17 cellular contexts compared by ENCODE assay signal in genomic region chr3:172106037-172106559, GRCh38.
DNase-seq lines count a peak whose midpoint lies in the region; ATAC-seq, FAIRE-seq and TF ChIP-seq lines count a peak whose summit lies in the region.
"Had no signal": no experiment of that assay in that cellular context is flagged by ENCODE, and none has a peak within 500 bp of the region (broad histone marks: within the 10 kb centered on the region; RNA-seq: fewer than 3 reads in every experiment).

No MANE protein-coding gene starts in this region.

- H3K36me3 ChIP-seq in endothelial cell of umbilical vein (ENCODE audit: control insufficient read depth in 2 of 2, extremely low read depth in 1 of 2, insufficient read depth in 2 of 2, low read length in 2 of 2), result peaks cover 0 to 9% of the 10 kb centered on the region in 2 experiments
- H3K36me3 ChIP-seq in skeletal muscle tissue (ENCODE audit: control insufficient read depth in 3 of 3, insufficient read depth in 3 of 3, low read length in 3 of 3), result no peaks in the 10 kb centered on the region

- no peak overlapping the region for H2AFZ ChIP-seq in endothelial cell of umbilical vein (ENCODE audit: low read depth, low read length)
- H2AFZ ChIP-seq: PC-9 had no signal

- H3K9ac ChIP-seq in endothelial cell of umbilical vein (replicated peaks; ENCODE audit: extremely low read depth, insufficient read depth, low read length) (no peak overlapping the region), skeletal muscle tissue (ENCODE audit: low read depth in 1 of 3, low read length in 3 of 3) (no peak overlapping the region)

- H3K4me1 ChIP-seq in endothelial cell of umbilical vein (ENCODE audit: control insufficient read depth, extremely low read depth, insufficient read depth, low read length) (peaks cover 4% of the 10 kb centered on the region), skeletal muscle tissue (ENCODE audit: control insufficient read depth in 3 of 3, insufficient read depth in 3 of 3, low read length in 3 of 3) (peaks cover 5 to 27% (median 27%) of the 10 kb centered on the region in 3 donors)

- dilution Hi-C loops in endothelial cell of umbilical vein (cut with MboI; ENCODE audit: extremely low pct_ligation_motif_present, low sequenced_read_pairs), result no loop called here

- no peak overlapping the region for H3K4me3 ChIP-seq in endothelial cell of umbilical vein (replicated peaks in 1 of 3; ENCODE audit: insufficient read depth in 1 of 3, low read depth in 1 of 3, low read length in 3 of 3)
- no peak overlapping the region for H3K4me3 ChIP-seq in skeletal muscle tissue (ENCODE audit: low read length in 3 of 3)
- H3K4me3 ChIP-seq: dorsolateral prefrontal cortex, lung, PC-9 had no signal

- BruUV-seq in endothelial cell of umbilical vein (replicated peaks; lab: Mats Ljungman, UMichigan), result no TSS peak

- H3K9me3 ChIP-seq in endothelial cell of umbilical vein (replicated peaks; ENCODE audit: control insufficient read depth, insufficient read depth, low read length), result no peaks in the 10 kb centered on the region
- no peaks in the 10 kb centered on the region for H3K9me3 ChIP-seq in skeletal muscle tissue (ENCODE audit: control insufficient read depth in 3 of 3, low read length in 3 of 3)

- peaks cover 21% of the 10 kb centered on the region for H3K36me3 Mint-ChIP-seq in activated CD8-positive, alpha-beta memory T cell treated with anti-CD3 and anti-CD28 coated beads, Interleukin-2, amount 10 ng/mL, durations not matched to agents 7 days and 5 days

- H3K27ac ChIP-seq in endothelial cell of umbilical vein (ENCODE audit: insufficient read depth, low read depth, low read length) (no peak overlapping the region), skeletal muscle tissue (ENCODE audit: low read depth, low read length) (peak overlapping the region; percentile 4)

- peaks cover 7% of the 10 kb centered on the region for H3K27me3 Mint-ChIP-seq in activated CD8-positive, alpha-beta memory T cell treated with anti-CD3 and anti-CD28 coated beads, Interleukin-2, amount 10 ng/mL, durations not matched to agents 7 days and 5 days

- FAIRE-seq in endothelial cell of umbilical vein (lab: Jason Lieb, UNC), result no peak
- FAIRE-seq: D721Med, H1 had no signal

- H3K9me1 ChIP-seq in endothelial cell of umbilical vein (replicated peaks; ENCODE audit: control insufficient read depth, extremely low read depth, insufficient read depth, low read length), result no peaks in the 10 kb centered on the region

- no peak for DNase-seq in activated CD8-positive, alpha-beta memory T cell treated with anti-CD3 and anti-CD28 coated beads, Interleukin-2, amount 10 ng/mL, durations not matched to agents 7 days and 5 days
- DNase-seq in activated CD8-positive, alpha-beta memory T cell treated with anti-CD3 and anti-CD28 coated beads, Interleukin-2, amount 50 U/mL, for 48 hours, result no peak
- DNase-seq in NAMALWA (ENCODE audit: low spot score) (peak; percentile 29), endothelial cell of umbilical vein (ENCODE audit: low read depth, low spot score) (no peak), UCSD-AML1 (lab: John Stamatoyannopoulos, UW; ENCODE audit: unreplicated experiment) (no peak), SHP77 (lab: John Stamatoyannopoulos, UW) (no peak)
- DNase-seq: activated T-cell treated with anti-CD3 and anti-CD28 coated beads, Interleukin-2, amount 50 U/mL, for 4 hours; NCI-H146; NCI-H524; PC-9; stimulated activated naive CD8-positive, alpha-beta T cell treated with anti-CD3 and anti-CD28 coated beads, Interleukin-15, Interleukin-2, amounts not matched to agents 100 U/mL and 50 U/mL, for 24 hours had no signal

- no peak overlapping the region for H3K4me3 Mint-ChIP-seq in activated CD8-positive, alpha-beta memory T cell treated with anti-CD3 and anti-CD28 coated beads, Interleukin-2, amount 10 ng/mL, durations not matched to agents 7 days and 5 days

- peaks cover 73% of the 10 kb centered on the region for H3K4me1 Mint-ChIP-seq in activated CD8-positive, alpha-beta memory T cell treated with anti-CD3 and anti-CD28 coated beads, Interleukin-2, amount 10 ng/mL, durations not matched to agents 7 days and 5 days

- intact Hi-C loops in endothelial cell of umbilical vein (cut with micrococcal nuclease), result no loop called here

- POLR2A ChIA-PET in endothelial cell of umbilical vein (lab: Charles Lee), result interaction anchor here (0.7 to 1.0 kb wide), 2 partner anchors 41 to 66 kb away, joined by 5 to 6 read pairs; no protein-coding TSS in a partner anchor

- H3K27ac Mint-ChIP-seq in activated CD8-positive, alpha-beta memory T cell treated with anti-CD3 and anti-CD28 coated beads, Interleukin-2, amount 10 ng/mL, durations not matched to agents 7 days and 5 days, result peak overlapping the region; percentile 90

- peaks cover 24% of the 10 kb centered on the region for H4K20me1 ChIP-seq in endothelial cell of umbilical vein (replicated peaks; ENCODE audit: control insufficient read depth, extremely low read depth, insufficient read depth, low read length)

- no peak for TF ChIP-seq CTCF in endothelial cell of umbilical vein (IDR thresholded peaks at IDR 0.05; ENCODE audit: extremely low read depth in 1 of 2, insufficient read depth in 1 of 2, low read depth in 1 of 2, low read length in 2 of 2)

- ATAC-seq in activated CD8-positive, alpha-beta memory T cell treated with anti-CD3 and anti-CD28 coated beads, Interleukin-2, amount 10 ng/mL, durations not matched to agents 7 days and 5 days, result no peak
- no peak for ATAC-seq in esophagus mucosa

- H3K9me3 Mint-ChIP-seq in activated CD8-positive, alpha-beta memory T cell treated with anti-CD3 and anti-CD28 coated beads, Interleukin-2, amount 10 ng/mL, durations not matched to agents 7 days and 5 days (ENCODE audit: low read depth), result no peaks in the 10 kb centered on the region
- H3K9me3 Mint-ChIP-seq: activated T-cell treated with anti-CD3 and anti-CD28 coated beads, Interleukin-2, amount 50 U/mL, for 4 hours had no signal

- CTCF ChIA-PET in activated CD8-positive, alpha-beta memory T cell treated with anti-CD3 and anti-CD28 coated beads, Interleukin-2, amount 10 ng/mL, durations not matched to agents 7 days and 5 days (lab: Charles Lee), result interaction anchor here (0.7 to 2.7 kb wide), 8 partner anchors 11 to 226 kb away, joined by 3 to 14 read pairs (median 4); no protein-coding TSS in a partner anchor
- CTCF ChIA-PET in endothelial cell of umbilical vein (lab: Charles Lee), result interaction anchor here (0.7 to 1.8 kb wide), 3 partner anchors 14 to 92 kb away, joined by 3 to 5 read pairs (median 3); no protein-coding TSS in a partner anchor

- peaks cover 93% of the 10 kb centered on the region for H3K79me2 ChIP-seq in endothelial cell of umbilical vein (ENCODE audit: control insufficient read depth, insufficient read depth, low read length)

- H3K27me3 ChIP-seq in endothelial cell of umbilical vein (ENCODE audit: control insufficient read depth in 2 of 2, insufficient read depth in 2 of 2, low read length in 2 of 2), result no peaks in the 10 kb centered on the region
- H3K27me3 ChIP-seq in skeletal muscle tissue (ENCODE audit: control insufficient read depth in 3 of 3, insufficient read depth in 3 of 3, low read length in 3 of 3), result no peaks in the 10 kb centered on the region
- H3K27me3 ChIP-seq: dorsolateral prefrontal cortex had no signal

- H3K4me2 ChIP-seq in endothelial cell of umbilical vein (ENCODE audit: insufficient read depth, low read length), result no peak overlapping the region
- H3K4me2 ChIP-seq: PC-9 had no signal

- TF ChIP-seq POLR2A in endothelial cell of umbilical vein (IDR thresholded peaks at IDR 0.05; ENCODE audit: low read depth, low read length), result peak; percentile 35

TF ChIP-seq in endothelial cell of umbilical vein, 7 proteins besides CTCF, POLR2A, EP300 and RAD21:
- no peak for TF ChIP-seq POLR2AphosphoS5 (IDR thresholded peaks at IDR 0.05; ENCODE audit: insufficient read depth, low read depth, low read length)
- no peak for TF ChIP-seq EZH2 (IDR thresholded peaks at IDR 0.05; ENCODE audit: borderline replicate concordance, low read depth, low read length, severe bottlenecking)
- no peak for TF ChIP-seq GATA2 (IDR thresholded peaks at IDR 0.05; ENCODE audit: insufficient read depth, insufficient read length, low read depth, low read length)
- TF ChIP-seq MYC (IDR thresholded peaks at IDR 0.05; ENCODE audit: low read depth, low read length), result no peak
- no peak for TF ChIP-seq JUN (IDR thresholded peaks at IDR 0.05; ENCODE audit: borderline replicate concordance, insufficient read depth, insufficient read length, low read depth)
- TF ChIP-seq FOS (IDR thresholded peaks at IDR 0.05; ENCODE audit: borderline replicate concordance, insufficient read depth, low read length), result no peak
- no peak for TF ChIP-seq MAX (IDR thresholded peaks at IDR 0.05; ENCODE audit: insufficient read depth, insufficient read length)
